In genomic region chr16:31713945-31714898, GRCh38 we compare ENCODE assay signal across 8 cellular contexts.
DNase-seq lines count a peak whose midpoint lies in the region; ATAC-seq and TF ChIP-seq lines count a peak whose summit lies in the region.

No MANE protein-coding gene starts in this region.

- H3K4me3 ChIP-seq in BE2C (ENCODE audit: low read depth, low read length) (peak overlapping the region; percentile 91), HFF-Myc (replicated peaks; ENCODE audit: low read depth, low read length) (peak overlapping the region; percentile 72), stomach smooth muscle (ENCODE audit: low read length in 2 of 2) (peak overlapping the region; percentile 96)

- peak; percentile 32 for TF ChIP-seq CTCF in BE2C (IDR thresholded peaks at IDR 0.05; ENCODE audit: low read depth, low read length)
- peak; percentile 37 for TF ChIP-seq CTCF in HFF-Myc (IDR thresholded peaks at IDR 0.05; ENCODE audit: low read depth, low read length, missing control alignments)

- H3K27me3 ChIP-seq in BE2C (no peaks in the 10 kb centered on the region), stomach smooth muscle (ENCODE audit: control insufficient read depth in 1 of 2, insufficient read depth in 2 of 2, low read length in 2 of 2) (no peaks in the 10 kb centered on the region)

- peak overlapping the region; percentile 98 to 99 for H3K9ac ChIP-seq in stomach smooth muscle (ENCODE audit: low read length in 2 of 2)

- peak overlapping the region; percentile 99 for H3K27ac Mint-ChIP-seq in activated naive CD8-positive, alpha-beta T cell treated with anti-CD3 and anti-CD28 coated beads, Interleukin-2, amount 10 ng/mL, durations not matched to agents 7 days and 5 days

- H3K9me3 ChIP-seq in BE2C (no peaks in the 10 kb centered on the region), stomach smooth muscle (ENCODE audit: control insufficient read depth in 2 of 2, low read length in 2 of 2) (no peaks in the 10 kb centered on the region)

- H3K36me3 ChIP-seq in BE2C (peaks cover 4% of the 10 kb centered on the region), stomach smooth muscle (ENCODE audit: control insufficient read depth in 2 of 2, insufficient read depth in 2 of 2, low read length in 2 of 2) (no peaks in the 10 kb centered on the region)

- ATAC-seq in activated naive CD8-positive, alpha-beta T cell treated with anti-CD3 and anti-CD28 coated beads, Interleukin-2, amount 10 ng/mL, durations not matched to agents 7 days and 5 days (ENCODE audit: low read depth), result no peak
- ATAC-seq in GM19467 (IDR thresholded peaks at IDR 0.05; ENCODE audit: unreplicated experiment), result no peak

- POLR2A ChIA-PET in activated naive CD8-positive, alpha-beta T cell treated with anti-CD3 and anti-CD28 coated beads, Interleukin-2, amount 10 ng/mL, durations not matched to agents 7 days and 5 days (lab: Charles Lee), result interaction anchor here (1.0 to 5.8 kb wide), 4 partner anchors 12 to 256 kb away, joined by 4 to 68 read pairs (median 23); partner anchors contain the start of genes ARMC5 and ZNF267

- H3K27me3 Mint-ChIP-seq in activated naive CD8-positive, alpha-beta T cell treated with anti-CD3 and anti-CD28 coated beads, Interleukin-2, amount 10 ng/mL, durations not matched to agents 7 days and 5 days, result no peaks in the 10 kb centered on the region

- H3K36me3 Mint-ChIP-seq in activated naive CD8-positive, alpha-beta T cell treated with anti-CD3 and anti-CD28 coated beads, Interleukin-2, amount 10 ng/mL, durations not matched to agents 7 days and 5 days, result peaks cover 59% of the 10 kb centered on the region

- H3K9me3 Mint-ChIP-seq in activated naive CD8-positive, alpha-beta T cell treated with anti-CD3 and anti-CD28 coated beads, Interleukin-2, amount 10 ng/mL, durations not matched to agents 7 days and 5 days, result peaks cover 4% of the 10 kb centered on the region

- peak overlapping the region; percentile 99 for H3K4me3 Mint-ChIP-seq in activated naive CD8-positive, alpha-beta T cell treated with anti-CD3 and anti-CD28 coated beads, Interleukin-2, amount 10 ng/mL, durations not matched to agents 7 days and 5 days

- H3K4me1 ChIP-seq in BE2C, result no peaks in the 10 kb centered on the region
- peaks cover 20% of the 10 kb centered on the region for H3K4me1 ChIP-seq in stomach smooth muscle (ENCODE audit: control insufficient read depth, insufficient read depth, low read length)

- DNase-seq in BE2C (no peak), HFF-Myc (ENCODE audit: extremely low read depth, low read depth) (no peak), islet precursor cell (peak; percentile 66)
- peak; percentile 40 for DNase-seq in activated naive CD8-positive, alpha-beta T cell treated with anti-CD3 and anti-CD28 coated beads, Interleukin-2, amount 10 ng/mL, durations not matched to agents 7 days and 5 days
- DNase-seq in stimulated activated naive CD4-positive, alpha-beta T cell treated with Interleukin-2 at 50 U/mL for 16 hours (lab: John Stamatoyannopoulos, UW), result no peak
- DNase-seq in activated CD4-positive, alpha-beta T cell treated with anti-CD3 and anti-CD28 coated beads, Interleukin-2, amount 50 U/mL, for 48 hours, result no peak

- H3K4me1 Mint-ChIP-seq in activated naive CD8-positive, alpha-beta T cell treated with anti-CD3 and anti-CD28 coated beads, Interleukin-2, amount 10 ng/mL, durations not matched to agents 7 days and 5 days, result peaks cover 29% of the 10 kb centered on the region

- H3K27ac ChIP-seq in stomach smooth muscle (ENCODE audit: low read length), result peak overlapping the region; percentile 91

Comparison
In these comparisons a context has a peak if more than half of its experiments do, and no peak if none do; other contexts are left out.
1. DNase-seq: peak in activated naive CD8-positive, alpha-beta T cell treated with anti-CD3 and anti-CD28 coated beads, Interleukin-2, amount 10 ng/mL, durations not matched to agents 7 days and 5 days (single experiment) and islet precursor cell (single experiment); none in BE2C (single experiment), HFF-Myc (single experiment), stimulated activated naive CD4-positive, alpha-beta T cell treated with Interleukin-2 at 50 U/mL for 16 hours (single experiment) and activated CD4-positive, alpha-beta T cell treated with anti-CD3 and anti-CD28 coated beads, Interleukin-2, amount 50 U/mL, for 48 hours (0 of 2).
2. Peak in every context shown above with its lines, with median percentiles within 50 percentile points of each other: H3K4me3 ChIP-seq.